Comparison of ENCODE assay signal across 13 cellular contexts in the genomic region with DNA sequence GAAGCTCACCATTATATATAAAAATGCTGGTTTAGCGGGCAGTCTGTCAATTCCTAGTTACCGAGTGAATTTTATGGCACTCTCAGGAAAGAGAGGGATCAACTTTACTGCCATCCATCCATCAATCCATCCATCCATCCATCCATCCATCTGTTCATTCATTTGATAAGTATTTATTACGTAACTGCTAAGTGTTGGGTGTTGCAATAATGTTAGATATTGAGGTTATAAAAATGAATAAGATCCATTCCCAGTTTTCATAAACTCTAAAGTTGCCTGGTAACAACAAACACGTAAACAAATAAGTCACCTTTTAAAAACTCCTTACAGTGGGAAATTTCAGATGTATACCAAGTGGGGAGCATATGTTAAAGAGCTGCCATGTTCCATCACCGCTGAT. TPM values are rescaled to one million over a fixed set of nuclear protein-coding genes. Genes with fewer than 3 reads are reported as not detected.
"Had no signal": no experiment of that assay in that cellular context is flagged by ENCODE, and none has a peak within 500 bp of the region (broad histone marks: within the 10 kb centered on the region; RNA-seq: fewer than 3 reads in every experiment).

No MANE protein-coding gene starts in this region.

- H3K36me3 ChIP-seq: pancreas, stomach, thyroid gland, uterus had no signal

- H3K9me3 ChIP-seq: pancreas, stomach, thyroid gland, uterus had no signal

- H3K4me1 Mint-ChIP-seq: activated CD4-positive, alpha-beta T cell treated with anti-CD3 and anti-CD28 coated beads for 36 hours; central memory CD8-positive, alpha-beta T cell had no signal

- ATAC-seq: activated CD4-positive, alpha-beta T cell treated with anti-CD3 and anti-CD28 coated beads for 36 hours; activated CD8-positive, alpha-beta T cell treated with anti-CD3 and anti-CD28 coated beads, Interleukin-2, amount 10 ng/mL, durations not matched to agents 7 days and 5 days; effector memory CD8-positive, alpha-beta T cell; pancreas had no signal

- H3K4me1 ChIP-seq: pancreas, uterus had no signal

- H3K27ac ChIP-seq: pancreas, stomach, uterus had no signal

- H3K27me3 ChIP-seq: pancreas, stomach, thyroid gland, uterus had no signal

- H3K4me3 ChIP-seq: pancreas, stomach, thyroid gland, uterus had no signal

- H3K27ac Mint-ChIP-seq: activated CD4-positive, alpha-beta T cell treated with anti-CD3 and anti-CD28 coated beads for 36 hours; activated CD8-positive, alpha-beta T cell treated with anti-CD3 and anti-CD28 coated beads, Interleukin-2, amount 10 ng/mL, durations not matched to agents 7 days and 5 days; effector memory CD8-positive, alpha-beta T cell had no signal

- DNase-seq: activated CD4-positive, alpha-beta T cell treated with anti-CD3 and anti-CD28 coated beads for 36 hours; activated CD8-positive, alpha-beta memory T cell treated with anti-CD3 and anti-CD28 coated beads, Interleukin-2, amount 50 U/mL, for 48 hours; activated CD8-positive, alpha-beta T cell treated with anti-CD3 and anti-CD28 coated beads, Interleukin-2, amount 10 ng/mL, durations not matched to agents 7 days and 5 days; activated naive CD4-positive, alpha-beta T cell treated with Interleukin-2 at 50 U/mL for 16 hours; cortex of kidney; effector memory CD8-positive, alpha-beta T cell; glutamatergic neuron; pancreas; small intestine; stomach; thyroid gland; uterus had no signal

- H3K4me3 Mint-ChIP-seq: activated CD4-positive, alpha-beta T cell treated with anti-CD3 and anti-CD28 coated beads for 36 hours; activated CD8-positive, alpha-beta T cell treated with anti-CD3 and anti-CD28 coated beads, Interleukin-2, amount 10 ng/mL, durations not matched to agents 7 days and 5 days; central memory CD8-positive, alpha-beta T cell; effector memory CD8-positive, alpha-beta T cell had no signal

RNA-seq across cellular contexts. Expression of gene SASH1, which starts 36.8 kb away (rescaled TPM):
- total RNA-seq: activated CD8-positive, alpha-beta T cell treated with anti-CD3 and anti-CD28 coated beads, Interleukin-2, amount 10 ng/mL, durations not matched to agents 7 days and 5 days had no signal
